Comparison of ENCODE assay signal across 1 cellular context in genomic region chr4:70703695-70704332, GRCh38.
TF ChIP-seq lines count a peak whose summit lies in the region.

No MANE protein-coding gene starts in this region.

TF ChIP-seq in K562, 482 proteins besides CTCF, POLR2A, EP300 and RAD21:
- TF ChIP-seq MLLT1 (IDR thresholded peaks at IDR 0.05) (peak in 1 of 2 experiments; percentile 60; a peak in 1 of 4 replicates), SIN3A (IDR thresholded peaks at IDR 0.05; ENCODE audit: borderline replicate concordance in 2 of 2, control insufficient read depth in 1 of 2, low read depth in 2 of 2, low read length in 2 of 2) (no peak), ZNF395 (CRISPR knock-in tag; IDR thresholded peaks at IDR 0.05) (peak; percentile 53; the same call in 1 of the 2 replicates), NRF1 (conservative IDR thresholded peaks at IDR 0.05 in 1 of 2, IDR thresholded peaks at IDR 0.05 in 1 of 2) (peak; percentile 28 to 52; a peak in 2 of 4 replicates), ARNT (IDR thresholded peaks at IDR 0.05) (peak in 1 of 2 experiments; percentile 51; a peak in 1 of 4 replicates), CEBPB (tag; IDR thresholded peaks at IDR 0.05) (peak; percentile 58), NKRF (IDR thresholded peaks at IDR 0.05; ENCODE audit: borderline replicate concordance) (peak; percentile 40; the same call in 1 of the 2 replicates), RBM15 (IDR thresholded peaks at IDR 0.05; ENCODE audit: insufficient read depth, low read length) (no peak)
- TF ChIP-seq, protein P1, sequence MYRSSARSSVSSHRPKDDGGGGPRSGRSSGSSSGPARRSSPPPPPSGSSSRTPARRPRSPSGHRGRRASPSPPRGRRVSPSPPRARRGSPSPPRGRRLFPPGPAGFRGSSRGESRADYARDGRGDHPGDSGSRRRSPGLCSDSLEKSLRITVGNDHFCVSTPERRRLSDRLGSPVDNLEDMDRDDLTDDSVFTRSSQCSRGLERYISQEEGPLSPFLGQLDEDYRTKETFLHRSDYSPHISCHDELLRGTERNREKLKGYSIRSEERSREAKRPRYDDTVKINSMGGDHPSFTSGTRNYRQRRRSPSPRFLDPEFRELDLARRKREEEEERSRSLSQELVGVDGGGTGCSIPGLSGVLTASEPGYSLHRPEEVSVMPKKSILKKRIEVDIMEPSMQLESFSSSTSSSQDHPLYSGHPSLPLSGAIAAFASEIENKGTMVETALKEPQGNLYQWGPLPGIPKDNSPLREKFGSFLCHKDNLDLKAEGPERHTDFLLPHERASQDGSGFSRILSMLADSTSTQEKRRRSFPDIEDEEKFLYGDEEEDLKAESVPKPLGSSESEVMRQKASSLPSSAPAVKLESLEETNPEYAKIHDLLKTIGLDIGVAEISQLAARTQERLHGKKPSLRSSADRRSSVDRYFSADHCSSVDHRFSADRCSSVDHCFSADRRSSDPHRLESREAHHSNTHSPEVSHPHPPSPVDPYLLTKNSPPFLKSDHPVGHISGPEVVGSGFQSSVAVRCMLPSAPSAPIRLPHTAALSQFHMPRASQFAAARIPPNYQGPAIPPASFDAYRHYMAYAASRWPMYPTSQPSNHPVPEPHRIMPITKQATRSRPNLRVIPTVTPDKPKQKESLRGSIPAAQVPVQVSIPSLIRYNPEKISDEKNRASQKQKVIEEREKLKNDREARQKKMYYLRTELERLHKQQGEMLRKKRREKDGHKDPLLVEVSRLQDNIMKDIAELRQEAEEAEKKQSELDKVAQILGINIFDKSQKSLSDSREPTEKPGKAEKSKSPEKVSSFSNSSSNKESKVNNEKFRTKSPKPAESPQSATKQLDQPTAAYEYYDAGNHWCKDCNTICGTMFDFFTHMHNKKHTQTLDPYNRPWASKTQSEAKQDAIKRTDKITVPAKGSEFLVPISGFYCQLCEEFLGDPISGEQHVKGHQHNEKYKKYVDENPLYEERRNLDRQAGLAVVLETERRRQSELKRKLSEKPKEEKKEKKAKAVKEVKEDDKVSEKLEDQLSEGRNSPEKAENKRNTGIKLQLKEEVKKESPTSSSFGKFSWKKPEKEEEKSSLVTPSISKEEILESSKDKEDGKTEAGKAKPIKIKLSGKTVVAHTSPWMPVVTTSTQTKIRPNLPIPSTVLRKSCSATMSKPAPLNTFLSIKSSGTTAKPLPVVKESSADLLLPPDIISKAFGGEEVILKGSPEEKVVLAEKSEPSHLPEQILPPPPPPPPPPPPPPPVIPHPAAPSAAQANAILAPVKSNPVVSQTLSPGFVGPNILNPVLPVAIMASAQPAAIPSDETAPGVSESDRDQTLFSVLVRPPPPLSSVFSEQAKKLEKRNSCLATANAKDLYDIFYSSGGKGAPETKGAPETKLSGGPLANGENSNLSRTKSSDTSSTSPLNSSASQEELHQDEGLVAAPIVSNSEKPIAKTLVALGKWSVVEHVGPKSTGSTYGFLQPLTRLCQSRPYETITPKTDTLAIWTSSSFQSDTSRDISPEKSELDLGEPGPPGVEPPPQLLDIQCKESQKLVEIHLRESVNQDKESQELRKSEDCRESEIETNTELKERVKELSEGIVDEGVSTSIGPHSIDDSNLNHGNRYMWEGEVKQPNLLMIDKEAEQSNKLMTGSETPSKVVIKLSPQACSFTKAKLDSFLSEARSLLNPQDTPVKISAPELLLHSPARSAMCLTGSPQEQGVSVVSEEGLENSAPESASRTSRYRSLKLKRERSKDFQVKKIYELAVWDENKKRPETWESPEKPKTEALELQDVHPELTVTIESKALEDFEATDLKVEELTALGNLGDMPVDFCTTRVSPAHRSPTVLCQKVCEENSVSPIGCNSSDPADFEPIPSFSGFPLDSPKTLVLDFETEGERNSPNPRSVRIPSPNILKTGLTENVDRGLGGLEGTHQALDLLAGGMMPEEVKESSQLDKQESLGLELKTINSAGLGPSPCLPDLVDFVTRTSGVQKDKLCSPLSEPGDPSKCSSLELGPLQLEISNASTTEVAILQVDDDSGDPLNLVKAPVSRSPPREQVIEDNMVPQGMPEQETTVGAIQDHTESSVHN (IDR thresholded peaks at IDR 0.05; ENCODE audit: borderline replicate concordance in 1 of 2, low read depth in 1 of 2) = peak in 1 of 2 experiments; percentile 29; a peak in 1 of 4 replicates
- TF ChIP-seq, protein P2, sequence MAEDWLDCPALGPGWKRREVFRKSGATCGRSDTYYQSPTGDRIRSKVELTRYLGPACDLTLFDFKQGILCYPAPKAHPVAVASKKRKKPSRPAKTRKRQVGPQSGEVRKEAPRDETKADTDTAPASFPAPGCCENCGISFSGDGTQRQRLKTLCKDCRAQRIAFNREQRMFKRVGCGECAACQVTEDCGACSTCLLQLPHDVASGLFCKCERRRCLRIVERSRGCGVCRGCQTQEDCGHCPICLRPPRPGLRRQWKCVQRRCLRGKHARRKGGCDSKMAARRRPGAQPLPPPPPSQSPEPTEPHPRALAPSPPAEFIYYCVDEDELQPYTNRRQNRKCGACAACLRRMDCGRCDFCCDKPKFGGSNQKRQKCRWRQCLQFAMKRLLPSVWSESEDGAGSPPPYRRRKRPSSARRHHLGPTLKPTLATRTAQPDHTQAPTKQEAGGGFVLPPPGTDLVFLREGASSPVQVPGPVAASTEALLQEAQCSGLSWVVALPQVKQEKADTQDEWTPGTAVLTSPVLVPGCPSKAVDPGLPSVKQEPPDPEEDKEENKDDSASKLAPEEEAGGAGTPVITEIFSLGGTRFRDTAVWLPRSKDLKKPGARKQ (CRISPR knock-in tag; IDR thresholded peaks at IDR 0.05) = 0 out of 2 replicates have a peak, but pooled peaks have one; percentile 47
TF ChIP-seq in K562: peak in this region for 8.
